In genomic region chr1:64765826-64766225, GRCh38 we compare ENCODE assay signal across 2 cellular contexts.
TF ChIP-seq lines count a peak whose summit lies in the region.

No MANE protein-coding gene starts in this region.

TF ChIP-seq in GM23338, 12 proteins besides CTCF, POLR2A, EP300 and RAD21 (continued from another document):
- TF ChIP-seq CREB1 (CRISPR knock-in tag; IDR thresholded peaks at IDR 0.05; ENCODE audit: low read depth): peak; percentile 45

TF ChIP-seq in HEK293, 187 proteins besides CTCF, POLR2A, EP300 and RAD21 (continued from another document):
- no peak for TF ChIP-seq ZNF639 (tag by site-specific recombination; IDR thresholded peaks at IDR 0.05)
- peak; percentile 13; the same call in 1 of the 2 replicates for TF ChIP-seq GLIS1 (tag by site-specific recombination; IDR thresholded peaks at IDR 0.05)
- TF ChIP-seq ZNF184 (tag by site-specific recombination; IDR thresholded peaks at IDR 0.05): no peak
- no peak for TF ChIP-seq ZBTB6 (tag by site-specific recombination; IDR thresholded peaks at IDR 0.05)
- TF ChIP-seq PATZ1 (tag by site-specific recombination; IDR thresholded peaks at IDR 0.05): no peak
- TF ChIP-seq KLF8 (tag by site-specific recombination; IDR thresholded peaks at IDR 0.05): 0 out of 2 replicates have a peak, but pooled peaks have one; percentile 23
- no peak for TF ChIP-seq ZNF544 (tag by site-specific recombination; IDR thresholded peaks at IDR 0.05)
- peak; percentile 85 for TF ChIP-seq ZNF629 (tag by site-specific recombination; IDR thresholded peaks at IDR 0.05)
- TF ChIP-seq, protein P1, sequence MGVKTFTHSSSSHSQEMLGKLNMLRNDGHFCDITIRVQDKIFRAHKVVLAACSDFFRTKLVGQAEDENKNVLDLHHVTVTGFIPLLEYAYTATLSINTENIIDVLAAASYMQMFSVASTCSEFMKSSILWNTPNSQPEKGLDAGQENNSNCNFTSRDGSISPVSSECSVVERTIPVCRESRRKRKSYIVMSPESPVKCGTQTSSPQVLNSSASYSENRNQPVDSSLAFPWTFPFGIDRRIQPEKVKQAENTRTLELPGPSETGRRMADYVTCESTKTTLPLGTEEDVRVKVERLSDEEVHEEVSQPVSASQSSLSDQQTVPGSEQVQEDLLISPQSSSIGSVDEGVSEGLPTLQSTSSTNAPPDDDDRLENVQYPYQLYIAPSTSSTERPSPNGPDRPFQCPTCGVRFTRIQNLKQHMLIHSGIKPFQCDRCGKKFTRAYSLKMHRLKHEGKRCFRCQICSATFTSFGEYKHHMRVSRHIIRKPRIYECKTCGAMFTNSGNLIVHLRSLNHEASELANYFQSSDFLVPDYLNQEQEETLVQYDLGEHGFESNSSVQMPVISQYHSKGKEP (tag by site-specific recombination; IDR thresholded peaks at IDR 0.05): no peak
- TF ChIP-seq ZBTB10 (tag by site-specific recombination; IDR thresholded peaks at IDR 0.05): no peak
- TF ChIP-seq GFI1B (tag by site-specific recombination; IDR thresholded peaks at IDR 0.05): no peak
- no peak for TF ChIP-seq PBX3 (CRISPR knock-in tag; IDR thresholded peaks at IDR 0.05)
- no peak for TF ChIP-seq FEZF1 (tag by site-specific recombination; IDR thresholded peaks at IDR 0.05)
- TF ChIP-seq ZNF514 (tag by site-specific recombination; IDR thresholded peaks at IDR 0.05): no peak
- TF ChIP-seq ZBTB21 (tag by site-specific recombination; IDR thresholded peaks at IDR 0.05): peak; percentile 50; the same call in 1 of the 2 replicates
- TF ChIP-seq ZNF561 (tag by site-specific recombination; IDR thresholded peaks at IDR 0.05; ENCODE audit: borderline replicate concordance): no peak
- TF ChIP-seq ZNF701 (tag by site-specific recombination; IDR thresholded peaks at IDR 0.05): no peak
- TF ChIP-seq ZNF404 (tag by site-specific recombination; IDR thresholded peaks at IDR 0.05): no peak
- no peak for TF ChIP-seq ZNF354C (tag by site-specific recombination; IDR thresholded peaks at IDR 0.05; ENCODE audit: borderline replicate concordance, low read depth)
- no peak for TF ChIP-seq ZNF155 (tag by site-specific recombination; IDR thresholded peaks at IDR 0.05)
- TF ChIP-seq IKZF3 (tag by site-specific recombination; IDR thresholded peaks at IDR 0.05): no peak
- no peak for TF ChIP-seq ZNF302 (tag by site-specific recombination; IDR thresholded peaks at IDR 0.05; ENCODE audit: low read depth)
- TF ChIP-seq ZNF10 (tag by site-specific recombination; IDR thresholded peaks at IDR 0.05): no peak
- TF ChIP-seq ZNF610 (tag by site-specific recombination; IDR thresholded peaks at IDR 0.05; ENCODE audit: borderline replicate concordance): no peak
- TF ChIP-seq ZNF324 (tag by site-specific recombination; IDR thresholded peaks at IDR 0.05): no peak
- no peak for TF ChIP-seq ZNF416 (tag by site-specific recombination; IDR thresholded peaks at IDR 0.05)
- no peak for TF ChIP-seq ZNF624 (tag by site-specific recombination; IDR thresholded peaks at IDR 0.05)
- no peak for TF ChIP-seq ZNF501 (tag by site-specific recombination; IDR thresholded peaks at IDR 0.05)
- 0 out of 2 replicates have a peak, but pooled peaks have one; percentile 10 for TF ChIP-seq ZXDB (tag by site-specific recombination; IDR thresholded peaks at IDR 0.05)
- TF ChIP-seq, protein P2, sequence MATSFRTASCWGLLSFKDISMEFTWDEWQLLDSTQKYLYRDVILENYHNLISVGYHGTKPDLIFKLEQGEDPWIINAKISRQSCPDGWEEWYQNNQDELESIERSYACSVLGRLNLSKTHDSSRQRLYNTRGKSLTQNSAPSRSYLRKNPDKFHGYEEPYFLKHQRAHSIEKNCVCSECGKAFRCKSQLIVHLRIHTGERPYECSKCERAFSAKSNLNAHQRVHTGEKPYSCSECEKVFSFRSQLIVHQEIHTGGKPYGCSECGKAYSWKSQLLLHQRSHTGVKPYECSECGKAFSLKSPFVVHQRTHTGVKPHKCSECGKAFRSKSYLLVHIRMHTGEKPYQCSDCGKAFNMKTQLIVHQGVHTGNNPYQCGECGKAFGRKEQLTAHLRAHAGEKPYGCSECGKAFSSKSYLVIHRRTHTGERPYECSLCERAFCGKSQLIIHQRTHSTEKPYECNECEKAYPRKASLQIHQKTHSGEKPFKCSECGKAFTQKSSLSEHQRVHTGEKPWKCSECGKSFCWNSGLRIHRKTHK (tag by site-specific recombination; IDR thresholded peaks at IDR 0.05): no peak
- no peak for TF ChIP-seq GLI4 (tag by site-specific recombination; IDR thresholded peaks at IDR 0.05)
- peak; percentile 26; the same call in 1 of the 2 replicates for TF ChIP-seq SP7 (tag by site-specific recombination; IDR thresholded peaks at IDR 0.05)
- no peak for TF ChIP-seq ZSCAN16 (tag by site-specific recombination; IDR thresholded peaks at IDR 0.05)
- no peak for TF ChIP-seq ZNF223 (tag by site-specific recombination; IDR thresholded peaks at IDR 0.05)
- TF ChIP-seq, protein P3, sequence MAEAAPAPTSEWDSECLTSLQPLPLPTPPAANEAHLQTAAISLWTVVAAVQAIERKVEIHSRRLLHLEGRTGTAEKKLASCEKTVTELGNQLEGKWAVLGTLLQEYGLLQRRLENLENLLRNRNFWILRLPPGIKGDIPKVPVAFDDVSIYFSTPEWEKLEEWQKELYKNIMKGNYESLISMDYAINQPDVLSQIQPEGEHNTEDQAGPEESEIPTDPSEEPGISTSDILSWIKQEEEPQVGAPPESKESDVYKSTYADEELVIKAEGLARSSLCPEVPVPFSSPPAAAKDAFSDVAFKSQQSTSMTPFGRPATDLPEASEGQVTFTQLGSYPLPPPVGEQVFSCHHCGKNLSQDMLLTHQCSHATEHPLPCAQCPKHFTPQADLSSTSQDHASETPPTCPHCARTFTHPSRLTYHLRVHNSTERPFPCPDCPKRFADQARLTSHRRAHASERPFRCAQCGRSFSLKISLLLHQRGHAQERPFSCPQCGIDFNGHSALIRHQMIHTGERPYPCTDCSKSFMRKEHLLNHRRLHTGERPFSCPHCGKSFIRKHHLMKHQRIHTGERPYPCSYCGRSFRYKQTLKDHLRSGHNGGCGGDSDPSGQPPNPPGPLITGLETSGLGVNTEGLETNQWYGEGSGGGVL (tag by site-specific recombination; IDR thresholded peaks at IDR 0.05): no peak
- no peak for TF ChIP-seq ZNF777 (tag by site-specific recombination; IDR thresholded peaks at IDR 0.05; ENCODE audit: borderline replicate concordance)
- TF ChIP-seq ZNF202 (tag by site-specific recombination; IDR thresholded peaks at IDR 0.05; ENCODE audit: borderline replicate concordance): no peak
- TF ChIP-seq ATF2 (tag by site-specific recombination; IDR thresholded peaks at IDR 0.05; ENCODE audit: low read depth): peak; percentile 97
- no peak for TF ChIP-seq ZNF596 (tag by site-specific recombination; IDR thresholded peaks at IDR 0.05)
